1 cellular context compared by ENCODE assay signal in genomic region chr2:182907081-182907830, GRCh38.
TF ChIP-seq lines count a peak whose summit lies in the region.

No MANE protein-coding gene starts in this region.

TF ChIP-seq in HEK293, 187 proteins besides CTCF, POLR2A, EP300 and RAD21 (continued from another document):
- TF ChIP-seq PRDM2 (tag by site-specific recombination; IDR thresholded peaks at IDR 0.05; ENCODE audit: borderline replicate concordance) (no peak), ZXDB (tag by site-specific recombination; IDR thresholded peaks at IDR 0.05) (0 out of 2 replicates have a peak, but pooled peaks have one; percentile 24), HIC1 (tag by site-specific recombination; IDR thresholded peaks at IDR 0.05) (no peak), ZNF133 (tag by site-specific recombination; IDR thresholded peaks at IDR 0.05) (no peak), ZNF624 (tag by site-specific recombination; IDR thresholded peaks at IDR 0.05) (no peak), ZNF555 (tag by site-specific recombination; conservative IDR thresholded peaks at IDR 0.05) (no peak), ZNF362 (tag by site-specific recombination; IDR thresholded peaks at IDR 0.05) (no peak), ATF2 (tag by site-specific recombination; IDR thresholded peaks at IDR 0.05; ENCODE audit: low read depth) (no peak), ZNF645 (tag by site-specific recombination; IDR thresholded peaks at IDR 0.05) (no peak), ZNF433 (tag by site-specific recombination; IDR thresholded peaks at IDR 0.05; ENCODE audit: low read depth) (no peak), ZNF223 (tag by site-specific recombination; IDR thresholded peaks at IDR 0.05) (no peak), ZNF76 (tag by site-specific recombination; IDR thresholded peaks at IDR 0.05; ENCODE audit: borderline replicate concordance, low read depth) (no peak), ZNF140 (tag by site-specific recombination; IDR thresholded peaks at IDR 0.05) (no peak), ZBTB20 (tag by site-specific recombination; IDR thresholded peaks at IDR 0.05) (no peak), BCL6B (tag by site-specific recombination; IDR thresholded peaks at IDR 0.05) (no peak), FEZF1 (tag by site-specific recombination; IDR thresholded peaks at IDR 0.05) (no peak), ZNF629 (tag by site-specific recombination; IDR thresholded peaks at IDR 0.05) (0 out of 2 replicates have a peak, but pooled peaks have one; percentile 23), ZNF513 (tag by site-specific recombination; IDR thresholded peaks at IDR 0.05) (no peak), ZNF184 (tag by site-specific recombination; IDR thresholded peaks at IDR 0.05) (peak; percentile 96), MZF1 (tag by site-specific recombination; IDR thresholded peaks at IDR 0.05; ENCODE audit: borderline replicate concordance) (peak; percentile 67; the same call in 1 of the 2 replicates), ZNF23 (tag by site-specific recombination; IDR thresholded peaks at IDR 0.05; ENCODE audit: borderline replicate concordance) (no peak), ZNF473 (tag by site-specific recombination; IDR thresholded peaks at IDR 0.05) (no peak), KLF17 (tag by site-specific recombination; IDR thresholded peaks at IDR 0.05) (no peak), ZBTB48 (tag by site-specific recombination; IDR thresholded peaks at IDR 0.05) (no peak), KLF8 (tag by site-specific recombination; IDR thresholded peaks at IDR 0.05) (no peak), ZNF677 (tag by site-specific recombination; IDR thresholded peaks at IDR 0.05) (no peak), OSR2 (tag by site-specific recombination; IDR thresholded peaks at IDR 0.05) (peak; percentile 92), BCL11B (tag by site-specific recombination; IDR thresholded peaks at IDR 0.05; ENCODE audit: low read depth) (no peak), ZNF544 (tag by site-specific recombination; IDR thresholded peaks at IDR 0.05) (no peak), ELK4 (IDR thresholded peaks at IDR 0.05; ENCODE audit: borderline replicate concordance, low read depth, low read length) (no peak), ZBTB11 (tag by site-specific recombination; conservative IDR thresholded peaks at IDR 0.05; ENCODE audit: low read depth) (no peak), ZNF221 (tag by site-specific recombination; IDR thresholded peaks at IDR 0.05; ENCODE audit: borderline replicate concordance) (no peak), ZNF112 (tag by site-specific recombination; IDR thresholded peaks at IDR 0.05) (no peak), ZEB2 (tag by site-specific recombination; IDR thresholded peaks at IDR 0.05) (no peak)
